1 cellular context compared by ENCODE assay signal in genomic region chr1:43934279-43934985, GRCh38.
TF ChIP-seq lines count a peak whose summit lies in the region.

No MANE protein-coding gene starts in this region.

TF ChIP-seq in HepG2, 621 proteins besides CTCF, POLR2A, EP300 and RAD21 (continued from another document):
- TF ChIP-seq HMGXB4 (CRISPR knock-in tag; IDR thresholded peaks at IDR 0.05; ENCODE audit: borderline replicate concordance in 1 of 2, low read depth in 1 of 2) (peak; percentile 39 to 75; a peak in 3 of 4 replicates), ZBTB7B (CRISPR knock-in tag; IDR thresholded peaks at IDR 0.05) (peak; percentile 84), U2AF1 (optimal IDR thresholded peaks at IDR 0.05; ENCODE audit: low read depth, low read length) (peak; percentile 10), E2F5 (CRISPR knock-in tag; conservative IDR thresholded peaks at IDR 0.05) (no peak), NFIB (CRISPR knock-in tag; IDR thresholded peaks at IDR 0.05; ENCODE audit: borderline replicate concordance) (0 out of 2 replicates have a peak, but pooled peaks have one; percentile 55), ZIK1 (CRISPR knock-in tag; IDR thresholded peaks at IDR 0.05; ENCODE audit: borderline replicate concordance, low read depth) (peak; percentile 29; the same call in 1 of the 2 replicates), EEA1 (CRISPR knock-in tag; IDR thresholded peaks at IDR 0.05; ENCODE audit: borderline replicate concordance) (no peak), ZBED4 (CRISPR knock-in tag; IDR thresholded peaks at IDR 0.05; ENCODE audit: borderline replicate concordance) (0 out of 2 replicates have a peak, but pooled peaks have one; percentile 28), LCORL (IDR thresholded peaks at IDR 0.05) (no peak), LCORL (CRISPR knock-in tag; IDR thresholded peaks at IDR 0.05) (0 out of 2 replicates have a peak, but pooled peaks have one; percentile 24), TFDP2 (CRISPR knock-in tag; IDR thresholded peaks at IDR 0.05) (no peak), HNF1B (CRISPR knock-in tag; IDR thresholded peaks at IDR 0.05) (0 out of 2 replicates have a peak, but pooled peaks have one; percentile 29), NPAS2 (CRISPR knock-in tag; IDR thresholded peaks at IDR 0.05; ENCODE audit: borderline replicate concordance) (no peak), HOXD1 (CRISPR knock-in tag; IDR thresholded peaks at IDR 0.05) (0 out of 2 replicates have a peak, but pooled peaks have one; percentile 14), ZNF207 (IDR thresholded peaks at IDR 0.05; ENCODE audit: borderline replicate concordance) (no peak), ZBTB39 (CRISPR knock-in tag; IDR thresholded peaks at IDR 0.05) (peak; percentile 43; the same call in 1 of the 2 replicates), HDAC1 (CRISPR knock-in tag; IDR thresholded peaks at IDR 0.05) (peak; percentile 29; the same call in 1 of the 2 replicates), ZNF350 (CRISPR knock-in tag; IDR thresholded peaks at IDR 0.05; ENCODE audit: borderline replicate concordance, low read depth) (peak; percentile 24; the same call in 1 of the 2 replicates), ZNF891 (CRISPR knock-in tag; IDR thresholded peaks at IDR 0.05) (peak; percentile 3; the same call in 1 of the 2 replicates), BCL3 (CRISPR knock-in tag; IDR thresholded peaks at IDR 0.05) (no peak), ZNF607 (CRISPR knock-in tag; IDR thresholded peaks at IDR 0.05; ENCODE audit: borderline replicate concordance) (0 out of 2 replicates have a peak, but pooled peaks have one; percentile 16), ZNF580 (CRISPR knock-in tag; IDR thresholded peaks at IDR 0.05; ENCODE audit: borderline replicate concordance, low read depth) (no peak), ATF7-NPFF (CRISPR knock-in tag; IDR thresholded peaks at IDR 0.05; ENCODE audit: low read depth) (no peak), SMC3 (IDR thresholded peaks at IDR 0.05; ENCODE audit: low read length) (peak; percentile 72), GABPA (IDR thresholded peaks at IDR 0.05; ENCODE audit: low read depth, low read length) (no peak), GABPA (CRISPR knock-in tag; IDR thresholded peaks at IDR 0.05; ENCODE audit: low read depth) (peak; percentile 62)
